ENCODE assay signal across 22 cellular contexts in the genomic region with DNA sequence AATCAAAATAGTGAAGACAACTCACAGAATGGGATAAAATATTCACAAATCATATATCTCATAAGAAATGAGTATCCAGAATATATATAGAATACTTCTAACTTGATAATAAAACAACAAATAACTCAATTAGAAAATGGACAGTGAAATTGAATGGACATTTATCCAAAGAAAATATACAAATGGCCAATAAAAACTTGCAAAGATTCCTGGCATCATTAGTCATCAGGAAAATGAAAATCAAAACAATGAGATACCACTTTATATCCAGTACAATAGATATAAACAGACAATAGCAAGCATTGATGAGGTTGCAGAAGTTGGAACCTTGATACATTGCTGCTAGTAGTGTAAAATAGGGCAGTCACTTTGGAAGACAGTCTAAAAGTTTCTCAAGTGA. TPM values are rescaled to one million over a fixed set of nuclear protein-coding genes. Genes with fewer than 3 reads are reported as not detected.
"Had no signal": no experiment of that assay in that cellular context is flagged by ENCODE, and none has a peak within 500 bp of the region (broad histone marks: within the 10 kb centered on the region; RNA-seq: fewer than 3 reads in every experiment).

No MANE protein-coding gene starts in this region.

- H3K27ac ChIP-seq: cardiac muscle cell had no signal

- H3K27me3 ChIP-seq: cardiac muscle cell had no signal

- DNase-seq: activated CD4-positive, alpha-beta T cell treated with anti-CD3 and anti-CD28 coated beads for 4 hours; activated CD8-positive, alpha-beta memory T cell treated with anti-CD3 and anti-CD28 coated beads, Interleukin-2, amount 50 U/mL, for 48 hours; activated CD8-positive, alpha-beta T cell treated with anti-CD3 and anti-CD28 coated beads, Interleukin-2, amount 10 ng/mL, durations not matched to agents 7 days and 5 days; activated effector memory CD4-positive, alpha-beta T cell treated with Interleukin-2 at 50 U/mL for 16 hours; activated naive CD4-positive, alpha-beta T cell; activated T-cell treated with anti-CD3 and anti-CD28 coated beads, Interleukin-2, amount 50 U/mL, for 1 hour; aorta; Kasumi-1; NCI-H1105; NCI-H1436; NCI-H1694 treated with DMSO at 0.1 percent for 48 hours; NCI-H2029 treated with DMSO at 0.1 percent for 48 hours; NCI-H345; NCI-H510A; NCI-H526 treated with DMSO at 0.1 percent for 48 hours; NCI-H82; SIG-M5 had no signal

- H3K36me3 ChIP-seq: cardiac muscle cell had no signal

- ATAC-seq: activated CD4-positive, CD25-positive, alpha-beta regulatory T cell treated with anti-CD3 and anti-CD28 coated beads, Interleukin-2, amount 50 U/mL, for 24 hours; activated CD8-positive, alpha-beta T cell treated with anti-CD3 and anti-CD28 coated beads, Interleukin-2, amount 10 ng/mL, durations not matched to agents 7 days and 5 days; K562 had no signal

- H3K4me3 ChIP-seq: cardiac muscle cell, K562 had no signal

RNA-seq across cellular contexts. Expression of a gene that starts 12.8 kb away (rescaled TPM):
- total RNA-seq: activated T-helper 1 cell treated with anti-CD3 and anti-CD28 coated beads, Interleukin-12 subunit alpha, Interleukin-12 subunit beta, Interleukin-2, Interleukin-4 antibody, amounts not matched to agents 30 ng/mL and 10 ng/mL and 1 ng/mL, durations not matched to agents 14 hours and 24 hours and 36 hours; T-helper 1 cell treated with Interleukin-12 subunit alpha and Interleukin-12 subunit beta and Interleukin-4 antibody, amounts not matched to agents 30 ng/mL and 1 ng/mL, for 36 hours had no signal
